In the genomic region with DNA sequence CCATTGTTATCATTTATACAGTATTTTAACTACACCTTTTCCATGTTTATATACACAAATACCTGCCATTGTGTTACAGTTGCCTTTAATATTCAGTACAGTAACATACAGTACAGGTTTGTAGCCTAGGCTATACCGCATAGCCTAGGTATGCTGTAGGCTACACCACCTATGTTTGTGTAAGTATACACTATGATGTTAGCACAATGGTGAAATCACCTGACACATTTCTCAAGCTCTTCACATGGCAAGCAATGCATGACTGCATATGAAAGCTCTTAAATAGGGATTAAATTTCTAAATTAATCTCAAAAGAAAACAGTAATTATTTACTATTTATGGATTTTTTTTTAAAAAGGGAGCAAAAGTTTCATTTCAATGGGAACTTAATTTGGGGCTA, we compare ENCODE assay signal across 24 cellular contexts.
"Had no signal": no experiment of that assay in that cellular context is flagged by ENCODE, and none has a peak within 500 bp of the region (broad histone marks: within the 10 kb centered on the region; RNA-seq: fewer than 3 reads in every experiment).

No MANE protein-coding gene starts in this region.

- H3K27ac Mint-ChIP-seq: activated CD8-positive, alpha-beta T cell treated with anti-CD3 and anti-CD28 coated beads, Interleukin-2, amount 10 ng/mL, durations not matched to agents 7 days and 5 days; activated naive CD8-positive, alpha-beta T cell treated with anti-CD3 and anti-CD28 coated beads, Interleukin-2, amount 10 ng/mL, durations not matched to agents 7 days and 5 days had no signal

- H3K4me3 ChIP-seq: adrenal gland, SJSA1 had no signal

- H3K4me1 ChIP-seq: adrenal gland had no signal

- H3K4me3 Mint-ChIP-seq: activated CD8-positive, alpha-beta T cell treated with anti-CD3 and anti-CD28 coated beads, Interleukin-2, amount 10 ng/mL, durations not matched to agents 7 days and 5 days; activated naive CD8-positive, alpha-beta T cell treated with anti-CD3 and anti-CD28 coated beads, Interleukin-2, amount 10 ng/mL, durations not matched to agents 7 days and 5 days had no signal

- DNase-seq: activated CD4-positive, alpha-beta T cell treated with anti-CD3 and anti-CD28 coated beads for 4 hours; activated CD4-positive, alpha-beta T cell treated with anti-CD3 and anti-CD28 coated beads, Interleukin-2, amount 50 U/mL, for 4 hours; activated CD8-positive, alpha-beta memory T cell treated with anti-CD3 and anti-CD28 coated beads, Interleukin-2, amount 50 U/mL, for 48 hours; activated CD8-positive, alpha-beta T cell treated with anti-CD3 and anti-CD28 coated beads, Interleukin-2, amount 10 ng/mL, durations not matched to agents 7 days and 5 days; activated naive CD4-positive, alpha-beta T cell treated with anti-CD3 and anti-CD28 coated beads, Interleukin-2, amount 50 U/mL, for 16 hours; activated naive CD8-positive, alpha-beta T cell treated with anti-CD3 and anti-CD28 coated beads, Interleukin-2, amount 10 ng/mL, durations not matched to agents 7 days and 5 days; activated T-cell treated with anti-CD3 and anti-CD28 coated beads, Interleukin-2, amount 50 U/mL, for 1 hour; adrenal gland; anterior cingulate cortex; caudate nucleus; IMR-90; KBM-7; NCI-H1092; NCI-H1417; NCI-H1930; NCI-H446; NCI-H526; NCI-H82; PC-3; SHP77; SW 1271 had no signal

- H3K9me3 ChIP-seq: adrenal gland, SJSA1 had no signal

- H3K27me3 ChIP-seq: adrenal gland, SJSA1 had no signal

- H3K27me3 Mint-ChIP-seq: activated naive CD8-positive, alpha-beta T cell treated with anti-CD3 and anti-CD28 coated beads, Interleukin-2, amount 10 ng/mL, durations not matched to agents 7 days and 5 days had no signal

- H3K9me3 Mint-ChIP-seq: activated naive CD8-positive, alpha-beta T cell treated with anti-CD3 and anti-CD28 coated beads, Interleukin-2, amount 10 ng/mL, durations not matched to agents 7 days and 5 days had no signal

- H3K27ac ChIP-seq: adrenal gland, SJSA1 had no signal

- ATAC-seq: activated CD4-positive, CD25-positive, alpha-beta regulatory T cell treated with anti-CD3 and anti-CD28 coated beads, Interleukin-2, amount 50 U/mL, for 24 hours; activated CD8-positive, alpha-beta T cell treated with anti-CD3 and anti-CD28 coated beads, Interleukin-2, amount 10 ng/mL, durations not matched to agents 7 days and 5 days; PC-3; SK-N-SH treated with all-trans-retinoic acid at 6 μM for 48 hours had no signal
